In the genomic region with DNA sequence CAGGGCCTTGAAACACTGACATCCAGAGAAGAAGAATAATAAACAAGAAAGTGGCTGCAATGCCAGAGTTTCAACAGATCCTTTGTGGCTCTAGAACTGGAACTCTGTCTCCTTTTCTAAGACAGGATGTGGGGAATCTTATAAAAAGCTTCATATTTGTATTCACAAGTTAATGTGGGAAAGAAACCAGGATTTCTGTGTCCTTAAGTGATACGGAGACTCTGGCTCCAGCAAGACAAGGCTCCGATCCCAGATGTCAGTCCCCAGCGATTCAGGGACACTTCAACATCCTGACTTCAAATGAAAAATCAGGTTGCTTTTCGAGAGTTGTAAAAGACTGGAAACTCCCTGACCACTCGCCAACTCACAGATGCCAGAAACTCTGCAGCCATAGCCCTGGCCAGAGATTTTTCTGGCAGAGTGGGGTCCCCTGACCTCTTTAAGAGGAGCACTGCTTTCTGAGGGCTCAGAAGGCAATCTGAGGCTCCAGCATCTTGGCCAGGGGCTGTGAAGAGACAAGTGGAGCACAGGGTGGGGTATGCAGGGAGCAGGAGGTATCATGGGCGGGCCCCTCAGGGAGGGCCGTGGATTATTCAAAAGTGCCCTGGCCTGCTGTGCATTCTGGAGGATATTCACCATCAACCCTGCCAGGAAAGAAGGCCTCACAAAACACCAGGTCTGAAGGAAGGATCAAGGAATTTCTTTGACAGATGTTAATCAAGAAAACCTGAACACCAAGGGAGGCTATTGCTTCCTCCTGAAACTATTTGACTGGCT, we compare ENCODE assay signal across 14 cellular contexts. TPM values are rescaled to one million over a fixed set of nuclear protein-coding genes. Genes with fewer than 3 reads are reported as not detected.
DNase-seq lines count a peak whose midpoint lies in the region; ATAC-seq and TF ChIP-seq lines count a peak whose summit lies in the region.
"Had no signal": no experiment of that assay in that cellular context is flagged by ENCODE, and none has a peak within 500 bp of the region (broad histone marks: within the 10 kb centered on the region; RNA-seq: fewer than 3 reads in every experiment).

No MANE protein-coding gene starts in this region.

- H3K4me3 ChIP-seq in ascending aorta: no peak overlapping the region
- no peak overlapping the region for H3K4me3 ChIP-seq in gastroesophageal sphincter
- H3K4me3 ChIP-seq in psoas muscle: no peak overlapping the region

- TF ChIP-seq POLR2A in gastroesophageal sphincter (IDR thresholded peaks at IDR 0.05): no peak

- H3K9me3 ChIP-seq in ascending aorta: no peaks in the 10 kb centered on the region
- no peaks in the 10 kb centered on the region for H3K9me3 ChIP-seq in gastroesophageal sphincter
- H3K9me3 ChIP-seq in psoas muscle: no peaks in the 10 kb centered on the region

- H3K27ac Mint-ChIP-seq in natural killer cell: no peak overlapping the region
- no peak overlapping the region for H3K27ac Mint-ChIP-seq in activated naive CD4-positive, alpha-beta T cell treated with anti-CD3 and anti-CD28 coated beads for 36 hours

- H3K27ac ChIP-seq in ascending aorta (peak overlapping the region; percentile 28 to 56), gastroesophageal sphincter (peak overlapping the region; percentile 27 to 70 (median 56)), psoas muscle (peak overlapping the region; percentile 10)

- CTCF ChIA-PET in activated naive CD4-positive, alpha-beta T cell treated with anti-CD3 and anti-CD28 coated beads for 36 hours (lab: Charles Lee): interaction anchor here (0.6 to 1.1 kb wide), 3 partner anchors 10 to 593 kb away, joined by 3 to 6 read pairs (median 3); no protein-coding TSS in a partner anchor

- 0% methylated on average over 4 to 5 of the region's 7 CpGs for WGBS in gastroesophageal sphincter (ENCODE audit: low coverage in 1 of 2), 2 donors
- WGBS in psoas muscle, 3 donors: 29 to 38% (median 36%) methylated on average over 7 of the region's 7 CpGs

- H3K27me3 ChIP-seq in ascending aorta (no peaks in the 10 kb centered on the region), gastroesophageal sphincter (no peaks in the 10 kb centered on the region), psoas muscle (ENCODE audit: insufficient read depth in 3 of 3, low read length in 2 of 3) (no peaks in the 10 kb centered on the region)

- H3K36me3 ChIP-seq in ascending aorta (no peaks in the 10 kb centered on the region), gastroesophageal sphincter (no peaks in the 10 kb centered on the region), psoas muscle (ENCODE audit: insufficient read depth in 1 of 2, low read depth in 1 of 2) (no peaks in the 10 kb centered on the region)

- H3K27me3 Mint-ChIP-seq in natural killer cell (ENCODE audit: low read depth in 2 of 2): peaks cover 6 to 7% of the 10 kb centered on the region in 2 donors
- H3K27me3 Mint-ChIP-seq in activated naive CD4-positive, alpha-beta T cell treated with anti-CD3 and anti-CD28 coated beads for 36 hours (ENCODE audit: low read depth): no peaks in the 10 kb centered on the region

- no peaks in the 10 kb centered on the region for H3K36me3 Mint-ChIP-seq in natural killer cell
- no peaks in the 10 kb centered on the region for H3K36me3 Mint-ChIP-seq in activated naive CD4-positive, alpha-beta T cell treated with anti-CD3 and anti-CD28 coated beads for 36 hours (ENCODE audit: low read depth)

- peak; percentile 48 for ATAC-seq in gastroesophageal sphincter
- peak; percentile 39 to 78 (median 58) for ATAC-seq in psoas muscle
- no peak for ATAC-seq in natural killer cell

- TF ChIP-seq CTCF in AG09319 (IDR thresholded peaks at IDR 0.05; ENCODE audit: low read depth, low read length): no peak
- TF ChIP-seq CTCF in ascending aorta (IDR thresholded peaks at IDR 0.05): no peak
- peak in 2 of 4 experiments; percentile 16 to 44 for TF ChIP-seq CTCF in gastroesophageal sphincter (IDR thresholded peaks at IDR 0.05)
- no peak for TF ChIP-seq CTCF in psoas muscle (IDR thresholded peaks at IDR 0.05)
- no peak for TF ChIP-seq CTCF in natural killer cell (IDR thresholded peaks at IDR 0.05)

- H3K4me1 ChIP-seq in ascending aorta (peaks cover 0 to 9% of the 10 kb centered on the region in 2 donors), gastroesophageal sphincter (peaks cover 0 to 25% (median 16%) of the 10 kb centered on the region in 3 donors), psoas muscle (no peaks in the 10 kb centered on the region)

- DNase-seq in AG09319 (ENCODE audit: extremely low read depth, low read depth): peak; percentile 30
- DNase-seq in ascending aorta (ENCODE audit: low spot score in 2 of 2): peak in 1 of 2 donors; percentile 63
- DNase-seq in psoas muscle: peak; percentile 51 to 71
- no peak for DNase-seq in stimulated activated CD4-positive, alpha-beta T cell treated with anti-CD3 and anti-CD28 coated beads, Interleukin-2, amount 100 ng/mL, for 24 hours
- no peak for DNase-seq in natural killer cell
- DNase-seq in activated naive CD4-positive, alpha-beta T cell treated with anti-CD3 and anti-CD28 coated beads for 36 hours: no peak
- no peak for DNase-seq in cerebellum (ENCODE audit: low spot score)
- DNase-seq: activated naive CD4-positive, alpha-beta T cell treated with anti-CD3 and anti-CD28 coated beads, Interleukin-2, amount 50 U/mL, for 16 hours; AML-193; effector memory CD4-positive, alpha-beta T cell; GF-D8; NCI-H1694; stimulated activated CD4-positive, alpha-beta T cell treated with anti-CD3 and anti-CD28 coated beads, Interleukin-4, amount 100 ng/mL, for 24 hours had no signal

- intact Hi-C loops in ascending aorta (cut with DNase I) (no loop called here), psoas muscle (cut with DNase I) (no loop called here), natural killer cell (cut with micrococcal nuclease) (no loop called here)
- intact Hi-C loops in activated naive CD4-positive, alpha-beta T cell treated with anti-CD3 and anti-CD28 coated beads for 36 hours (cut with micrococcal nuclease): no loop called here

- H3K4me1 Mint-ChIP-seq in natural killer cell: no peaks in the 10 kb centered on the region
- H3K4me1 Mint-ChIP-seq in activated naive CD4-positive, alpha-beta T cell treated with anti-CD3 and anti-CD28 coated beads for 36 hours (ENCODE audit: low read depth): peaks cover 3% of the 10 kb centered on the region

- H3K9me3 Mint-ChIP-seq in natural killer cell: no peaks in the 10 kb centered on the region
- no peaks in the 10 kb centered on the region for H3K9me3 Mint-ChIP-seq in activated naive CD4-positive, alpha-beta T cell treated with anti-CD3 and anti-CD28 coated beads for 36 hours

- no peak overlapping the region for H3K4me3 Mint-ChIP-seq in natural killer cell
- H3K4me3 Mint-ChIP-seq in activated naive CD4-positive, alpha-beta T cell treated with anti-CD3 and anti-CD28 coated beads for 36 hours: no peak overlapping the region

- no peak for TF ChIP-seq EP300 in gastroesophageal sphincter (IDR thresholded peaks at IDR 0.05)

RNA-seq across cellular contexts. Expression of gene TMX1, which starts 53.3 kb away (rescaled TPM):
- total RNA-seq in ascending aorta: 5.1 TPM
- 10 to 100 TPM; 20.9 to 33.0 (median 26.5) TPM for total RNA-seq in gastroesophageal sphincter
- 10 to 100 TPM in 2 of 4 donors, 1 to 10 TPM in 2; 6.6 to 16.1 (median 10.4) TPM for total RNA-seq in psoas muscle
- 10 to 100 TPM in 2 of 3 donors, 1 to 10 TPM in 1; 6.9 to 16.0 (median 14.6) TPM for polyA plus RNA-seq in psoas muscle
- total RNA-seq in natural killer cell: 10 to 100 TPM; 17.4 to 27.4 (median 25.8) TPM
- 10 to 100 TPM; 59.4 to 59.6 TPM for total RNA-seq in activated naive CD4-positive, alpha-beta T cell treated with anti-CD3 and anti-CD28 coated beads for 36 hours
- total RNA-seq in cerebellum: 28.6 TPM

Comparison
In these comparisons a context has a peak if more than half of its experiments do, and no peak if none do; other contexts are left out.
1. DNase-seq: peak in AG09319 (single experiment) and psoas muscle (2 of 2); none in stimulated activated CD4-positive, alpha-beta T cell treated with anti-CD3 and anti-CD28 coated beads, Interleukin-2, amount 100 ng/mL, for 24 hours (0 of 2), natural killer cell (single experiment), activated naive CD4-positive, alpha-beta T cell treated with anti-CD3 and anti-CD28 coated beads for 36 hours (single experiment) and cerebellum (single experiment).
2. ATAC-seq: peak in gastroesophageal sphincter (single experiment) and psoas muscle (4 of 4); none in natural killer cell (0 of 3).
3. Peak in every context shown above with its lines, with median percentiles within 50 percentile points of each other: H3K27ac ChIP-seq.